In the genomic region with DNA sequence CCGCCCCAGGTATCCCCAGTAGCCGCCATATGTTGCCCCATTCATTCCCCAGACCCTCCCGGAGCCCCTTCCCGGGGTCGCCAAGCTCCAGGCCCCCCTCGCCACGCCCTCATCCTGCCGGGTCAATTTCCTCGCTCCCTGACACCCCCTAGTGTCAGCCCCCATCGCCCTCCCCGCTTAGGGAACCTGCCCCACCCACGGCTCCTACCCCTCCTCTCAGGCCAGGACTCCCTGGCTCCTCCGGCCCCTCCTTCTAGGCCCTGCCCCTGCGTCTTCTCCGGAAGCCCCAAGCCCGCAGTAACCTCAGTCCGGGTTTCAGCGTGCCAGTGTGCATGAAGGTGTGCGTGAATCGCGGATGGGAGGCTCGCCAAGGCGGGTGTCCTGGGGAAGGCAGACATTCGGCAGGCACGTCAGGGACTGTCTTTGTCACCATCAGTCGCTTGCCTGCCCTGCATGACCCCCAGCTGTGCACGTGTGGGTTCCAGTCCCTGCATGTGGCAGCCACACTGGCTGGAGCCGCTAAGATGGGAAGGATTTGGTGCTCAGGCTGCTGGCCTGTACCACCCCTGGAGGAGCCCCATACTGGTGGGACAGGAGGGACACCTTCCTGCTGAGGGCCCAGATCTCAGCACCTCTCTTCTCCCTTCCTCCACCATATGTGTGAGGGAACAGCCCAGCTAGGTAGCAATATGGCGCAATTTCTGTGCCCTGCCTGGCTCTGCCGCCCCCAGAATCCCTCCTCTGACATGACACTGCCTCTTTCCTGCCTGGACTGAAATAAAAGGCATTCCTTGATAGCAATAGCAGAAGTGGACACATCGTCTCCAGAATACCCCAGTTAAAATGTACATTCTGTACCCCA, we compare ENCODE assay signal across 1 cellular context.
TF ChIP-seq lines count a peak whose summit lies in the region.

No MANE protein-coding gene starts in this region.

TF ChIP-seq in HEK293, 187 proteins besides CTCF, POLR2A, EP300 and RAD21 (continued from another document and continues in another):
- TF ChIP-seq, protein P1, sequence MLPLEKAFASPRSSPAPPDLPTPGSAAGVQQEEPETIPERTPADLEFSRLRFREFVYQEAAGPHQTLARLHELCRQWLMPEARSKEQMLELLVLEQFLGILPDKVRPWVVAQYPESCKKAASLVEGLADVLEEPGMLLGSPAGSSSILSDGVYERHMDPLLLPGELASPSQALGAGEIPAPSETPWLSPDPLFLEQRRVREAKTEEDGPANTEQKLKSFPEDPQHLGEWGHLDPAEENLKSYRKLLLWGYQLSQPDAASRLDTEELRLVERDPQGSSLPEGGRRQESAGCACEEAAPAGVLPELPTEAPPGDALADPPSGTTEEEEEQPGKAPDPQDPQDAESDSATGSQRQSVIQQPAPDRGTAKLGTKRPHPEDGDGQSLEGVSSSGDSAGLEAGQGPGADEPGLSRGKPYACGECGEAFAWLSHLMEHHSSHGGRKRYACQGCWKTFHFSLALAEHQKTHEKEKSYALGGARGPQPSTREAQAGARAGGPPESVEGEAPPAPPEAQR (tag by site-specific recombination; IDR thresholded peaks at IDR 0.05): no peak
- TF ChIP-seq ZNF214 (tag by site-specific recombination; IDR thresholded peaks at IDR 0.05; ENCODE audit: borderline replicate concordance) (no peak), ZNF140 (tag by site-specific recombination; IDR thresholded peaks at IDR 0.05) (no peak), ZNF433 (tag by site-specific recombination; IDR thresholded peaks at IDR 0.05; ENCODE audit: low read depth) (no peak), ZNF548 (tag by site-specific recombination; IDR thresholded peaks at IDR 0.05) (no peak), KLF8 (tag by site-specific recombination; IDR thresholded peaks at IDR 0.05) (no peak), ZIC2 (tag by site-specific recombination; IDR thresholded peaks at IDR 0.05) (peak; percentile 84), RBAK (tag by site-specific recombination; IDR thresholded peaks at IDR 0.05) (no peak), ZFP3 (tag by site-specific recombination; IDR thresholded peaks at IDR 0.05; ENCODE audit: low read depth) (no peak), ZSCAN30 (tag by site-specific recombination; IDR thresholded peaks at IDR 0.05) (no peak), ZNF133 (tag by site-specific recombination; IDR thresholded peaks at IDR 0.05) (no peak), ZNF16 (tag by site-specific recombination; IDR thresholded peaks at IDR 0.05; ENCODE audit: low read depth) (no peak), ZNF623 (tag by site-specific recombination; IDR thresholded peaks at IDR 0.05) (no peak), ZNF585B (tag by site-specific recombination; IDR thresholded peaks at IDR 0.05) (no peak), EGR2 (tag by site-specific recombination; IDR thresholded peaks at IDR 0.05; ENCODE audit: low read depth) (no peak), SCRT2 (tag by site-specific recombination; IDR thresholded peaks at IDR 0.05) (no peak), ZNF155 (tag by site-specific recombination; IDR thresholded peaks at IDR 0.05) (no peak), MYNN (tag by site-specific recombination; IDR thresholded peaks at IDR 0.05; ENCODE audit: borderline replicate concordance) (no peak), ZNF239 (tag by site-specific recombination; IDR thresholded peaks at IDR 0.05) (no peak), ZNF184 (tag by site-specific recombination; IDR thresholded peaks at IDR 0.05) (no peak), ZBTB7A (tag by site-specific recombination; IDR thresholded peaks at IDR 0.05; ENCODE audit: low read depth) (no peak), SP7 (tag by site-specific recombination; IDR thresholded peaks at IDR 0.05) (0 out of 2 replicates have a peak, but pooled peaks have one; percentile 10)
- TF ChIP-seq, protein P2, sequence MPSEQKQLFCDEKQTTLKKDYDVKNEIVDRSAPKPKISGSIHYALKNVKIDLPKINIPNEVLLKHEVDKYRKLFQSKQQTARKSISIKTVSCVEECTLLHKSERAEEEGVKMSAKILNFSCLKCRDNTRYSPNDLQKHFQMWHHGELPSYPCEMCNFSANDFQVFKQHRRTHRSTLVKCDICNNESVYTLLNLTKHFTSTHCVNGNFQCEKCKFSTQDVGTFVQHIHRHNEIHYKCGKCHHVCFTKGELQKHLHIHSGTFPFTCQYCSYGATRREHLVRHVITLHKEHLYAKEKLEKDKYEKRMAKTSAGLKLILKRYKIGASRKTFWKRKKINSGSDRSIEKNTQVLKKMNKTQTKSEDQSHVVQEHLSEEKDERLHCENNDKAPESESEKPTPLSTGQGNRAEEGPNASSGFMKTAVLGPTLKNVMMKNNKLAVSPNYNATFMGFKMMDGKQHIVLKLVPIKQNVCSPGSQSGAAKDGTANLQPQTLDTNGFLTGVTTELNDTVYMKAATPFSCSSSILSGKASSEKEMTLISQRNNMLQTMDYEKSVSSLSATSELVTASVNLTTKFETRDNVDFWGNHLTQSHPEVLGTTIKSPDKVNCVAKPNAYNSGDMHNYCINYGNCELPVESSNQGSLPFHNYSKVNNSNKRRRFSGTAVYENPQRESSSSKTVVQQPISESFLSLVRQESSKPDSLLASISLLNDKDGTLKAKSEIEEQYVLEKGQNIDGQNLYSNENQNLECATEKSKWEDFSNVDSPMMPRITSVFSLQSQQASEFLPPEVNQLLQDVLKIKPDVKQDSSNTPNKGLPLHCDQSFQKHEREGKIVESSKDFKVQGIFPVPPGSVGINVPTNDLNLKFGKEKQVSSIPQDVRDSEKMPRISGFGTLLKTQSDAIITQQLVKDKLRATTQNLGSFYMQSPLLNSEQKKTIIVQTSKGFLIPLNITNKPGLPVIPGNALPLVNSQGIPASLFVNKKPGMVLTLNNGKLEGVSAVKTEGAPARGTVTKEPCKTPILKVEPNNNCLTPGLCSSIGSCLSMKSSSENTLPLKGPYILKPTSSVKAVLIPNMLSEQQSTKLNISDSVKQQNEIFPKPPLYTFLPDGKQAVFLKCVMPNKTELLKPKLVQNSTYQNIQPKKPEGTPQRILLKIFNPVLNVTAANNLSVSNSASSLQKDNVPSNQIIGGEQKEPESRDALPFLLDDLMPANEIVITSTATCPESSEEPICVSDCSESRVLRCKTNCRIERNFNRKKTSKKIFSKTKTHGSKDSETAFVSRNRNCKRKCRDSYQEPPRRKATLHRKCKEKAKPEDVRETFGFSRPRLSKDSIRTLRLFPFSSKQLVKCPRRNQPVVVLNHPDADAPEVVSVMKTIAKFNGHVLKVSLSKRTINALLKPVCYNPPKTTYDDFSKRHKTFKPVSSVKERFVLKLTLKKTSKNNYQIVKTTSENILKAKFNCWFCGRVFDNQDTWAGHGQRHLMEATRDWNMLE (tag by site-specific recombination; conservative IDR thresholded peaks at IDR 0.05; ENCODE audit: low read depth): no peak
- TF ChIP-seq, protein P3, sequence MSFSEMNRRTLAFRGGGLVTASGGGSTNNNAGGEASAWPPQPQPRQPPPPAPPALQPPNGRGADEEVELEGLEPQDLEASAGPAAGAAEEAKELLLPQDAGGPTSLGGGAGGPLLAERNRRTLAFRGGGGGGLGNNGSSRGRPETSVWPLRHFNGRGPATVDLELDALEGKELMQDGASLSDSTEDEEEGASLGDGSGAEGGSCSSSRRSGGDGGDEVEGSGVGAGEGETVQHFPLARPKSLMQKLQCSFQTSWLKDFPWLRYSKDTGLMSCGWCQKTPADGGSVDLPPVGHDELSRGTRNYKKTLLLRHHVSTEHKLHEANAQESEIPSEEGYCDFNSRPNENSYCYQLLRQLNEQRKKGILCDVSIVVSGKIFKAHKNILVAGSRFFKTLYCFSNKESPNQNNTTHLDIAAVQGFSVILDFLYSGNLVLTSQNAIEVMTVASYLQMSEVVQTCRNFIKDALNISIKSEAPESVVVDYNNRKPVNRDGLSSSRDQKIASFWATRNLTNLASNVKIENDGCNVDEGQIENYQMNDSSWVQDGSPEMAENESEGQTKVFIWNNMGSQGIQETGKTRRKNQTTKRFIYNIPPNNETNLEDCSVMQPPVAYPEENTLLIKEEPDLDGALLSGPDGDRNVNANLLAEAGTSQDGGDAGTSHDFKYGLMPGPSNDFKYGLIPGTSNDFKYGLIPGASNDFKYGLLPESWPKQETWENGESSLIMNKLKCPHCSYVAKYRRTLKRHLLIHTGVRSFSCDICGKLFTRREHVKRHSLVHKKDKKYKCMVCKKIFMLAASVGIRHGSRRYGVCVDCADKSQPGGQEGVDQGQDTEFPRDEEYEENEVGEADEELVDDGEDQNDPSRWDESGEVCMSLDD (tag by site-specific recombination; IDR thresholded peaks at IDR 0.05): no peak
- TF ChIP-seq, protein P4, sequence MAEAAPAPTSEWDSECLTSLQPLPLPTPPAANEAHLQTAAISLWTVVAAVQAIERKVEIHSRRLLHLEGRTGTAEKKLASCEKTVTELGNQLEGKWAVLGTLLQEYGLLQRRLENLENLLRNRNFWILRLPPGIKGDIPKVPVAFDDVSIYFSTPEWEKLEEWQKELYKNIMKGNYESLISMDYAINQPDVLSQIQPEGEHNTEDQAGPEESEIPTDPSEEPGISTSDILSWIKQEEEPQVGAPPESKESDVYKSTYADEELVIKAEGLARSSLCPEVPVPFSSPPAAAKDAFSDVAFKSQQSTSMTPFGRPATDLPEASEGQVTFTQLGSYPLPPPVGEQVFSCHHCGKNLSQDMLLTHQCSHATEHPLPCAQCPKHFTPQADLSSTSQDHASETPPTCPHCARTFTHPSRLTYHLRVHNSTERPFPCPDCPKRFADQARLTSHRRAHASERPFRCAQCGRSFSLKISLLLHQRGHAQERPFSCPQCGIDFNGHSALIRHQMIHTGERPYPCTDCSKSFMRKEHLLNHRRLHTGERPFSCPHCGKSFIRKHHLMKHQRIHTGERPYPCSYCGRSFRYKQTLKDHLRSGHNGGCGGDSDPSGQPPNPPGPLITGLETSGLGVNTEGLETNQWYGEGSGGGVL (tag by site-specific recombination; IDR thresholded peaks at IDR 0.05): peak; percentile 34; the same call in 1 of the 2 replicates
- TF ChIP-seq, protein P5, sequence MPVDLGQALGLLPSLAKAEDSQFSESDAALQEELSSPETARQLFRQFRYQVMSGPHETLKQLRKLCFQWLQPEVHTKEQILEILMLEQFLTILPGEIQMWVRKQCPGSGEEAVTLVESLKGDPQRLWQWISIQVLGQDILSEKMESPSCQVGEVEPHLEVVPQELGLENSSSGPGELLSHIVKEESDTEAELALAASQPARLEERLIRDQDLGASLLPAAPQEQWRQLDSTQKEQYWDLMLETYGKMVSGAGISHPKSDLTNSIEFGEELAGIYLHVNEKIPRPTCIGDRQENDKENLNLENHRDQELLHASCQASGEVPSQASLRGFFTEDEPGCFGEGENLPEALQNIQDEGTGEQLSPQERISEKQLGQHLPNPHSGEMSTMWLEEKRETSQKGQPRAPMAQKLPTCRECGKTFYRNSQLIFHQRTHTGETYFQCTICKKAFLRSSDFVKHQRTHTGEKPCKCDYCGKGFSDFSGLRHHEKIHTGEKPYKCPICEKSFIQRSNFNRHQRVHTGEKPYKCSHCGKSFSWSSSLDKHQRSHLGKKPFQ (tag by site-specific recombination; IDR thresholded peaks at IDR 0.05): no peak
- TF ChIP-seq, protein P6, sequence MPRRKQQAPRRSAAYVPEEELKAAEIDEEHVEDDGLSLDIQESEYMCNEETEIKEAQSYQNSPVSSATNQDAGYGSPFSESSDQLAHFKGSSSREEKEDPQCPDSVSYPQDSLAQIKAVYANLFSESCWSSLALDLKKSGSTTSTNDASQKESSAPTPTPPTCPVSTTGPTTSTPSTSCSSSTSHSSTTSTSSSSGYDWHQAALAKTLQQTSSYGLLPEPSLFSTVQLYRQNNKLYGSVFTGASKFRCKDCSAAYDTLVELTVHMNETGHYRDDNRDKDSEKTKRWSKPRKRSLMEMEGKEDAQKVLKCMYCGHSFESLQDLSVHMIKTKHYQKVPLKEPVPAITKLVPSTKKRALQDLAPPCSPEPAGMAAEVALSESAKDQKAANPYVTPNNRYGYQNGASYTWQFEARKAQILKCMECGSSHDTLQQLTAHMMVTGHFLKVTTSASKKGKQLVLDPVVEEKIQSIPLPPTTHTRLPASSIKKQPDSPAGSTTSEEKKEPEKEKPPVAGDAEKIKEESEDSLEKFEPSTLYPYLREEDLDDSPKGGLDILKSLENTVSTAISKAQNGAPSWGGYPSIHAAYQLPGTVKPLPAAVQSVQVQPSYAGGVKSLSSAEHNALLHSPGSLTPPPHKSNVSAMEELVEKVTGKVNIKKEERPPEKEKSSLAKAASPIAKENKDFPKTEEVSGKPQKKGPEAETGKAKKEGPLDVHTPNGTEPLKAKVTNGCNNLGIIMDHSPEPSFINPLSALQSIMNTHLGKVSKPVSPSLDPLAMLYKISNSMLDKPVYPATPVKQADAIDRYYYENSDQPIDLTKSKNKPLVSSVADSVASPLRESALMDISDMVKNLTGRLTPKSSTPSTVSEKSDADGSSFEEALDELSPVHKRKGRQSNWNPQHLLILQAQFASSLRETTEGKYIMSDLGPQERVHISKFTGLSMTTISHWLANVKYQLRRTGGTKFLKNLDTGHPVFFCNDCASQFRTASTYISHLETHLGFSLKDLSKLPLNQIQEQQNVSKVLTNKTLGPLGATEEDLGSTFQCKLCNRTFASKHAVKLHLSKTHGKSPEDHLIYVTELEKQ (tag by site-specific recombination; IDR thresholded peaks at IDR 0.05; ENCODE audit: borderline replicate concordance): no peak
- TF ChIP-seq, protein P7, sequence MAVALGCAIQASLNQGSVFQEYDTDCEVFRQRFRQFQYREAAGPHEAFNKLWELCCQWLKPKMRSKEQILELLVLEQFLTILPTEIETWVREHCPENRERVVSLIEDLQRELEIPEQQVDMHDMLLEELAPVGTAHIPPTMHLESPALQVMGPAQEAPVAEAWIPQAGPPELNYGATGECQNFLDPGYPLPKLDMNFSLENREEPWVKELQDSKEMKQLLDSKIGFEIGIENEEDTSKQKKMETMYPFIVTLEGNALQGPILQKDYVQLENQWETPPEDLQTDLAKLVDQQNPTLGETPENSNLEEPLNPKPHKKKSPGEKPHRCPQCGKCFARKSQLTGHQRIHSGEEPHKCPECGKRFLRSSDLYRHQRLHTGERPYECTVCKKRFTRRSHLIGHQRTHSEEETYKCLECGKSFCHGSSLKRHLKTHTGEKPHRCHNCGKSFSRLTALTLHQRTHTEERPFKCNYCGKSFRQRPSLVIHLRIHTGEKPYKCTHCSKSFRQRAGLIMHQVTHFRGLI (tag by site-specific recombination; IDR thresholded peaks at IDR 0.05): no peak
- TF ChIP-seq, protein P8, sequence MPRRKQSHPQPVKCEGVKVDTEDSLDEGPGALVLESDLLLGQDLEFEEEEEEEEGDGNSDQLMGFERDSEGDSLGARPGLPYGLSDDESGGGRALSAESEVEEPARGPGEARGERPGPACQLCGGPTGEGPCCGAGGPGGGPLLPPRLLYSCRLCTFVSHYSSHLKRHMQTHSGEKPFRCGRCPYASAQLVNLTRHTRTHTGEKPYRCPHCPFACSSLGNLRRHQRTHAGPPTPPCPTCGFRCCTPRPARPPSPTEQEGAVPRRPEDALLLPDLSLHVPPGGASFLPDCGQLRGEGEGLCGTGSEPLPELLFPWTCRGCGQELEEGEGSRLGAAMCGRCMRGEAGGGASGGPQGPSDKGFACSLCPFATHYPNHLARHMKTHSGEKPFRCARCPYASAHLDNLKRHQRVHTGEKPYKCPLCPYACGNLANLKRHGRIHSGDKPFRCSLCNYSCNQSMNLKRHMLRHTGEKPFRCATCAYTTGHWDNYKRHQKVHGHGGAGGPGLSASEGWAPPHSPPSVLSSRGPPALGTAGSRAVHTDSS (tag by site-specific recombination; IDR thresholded peaks at IDR 0.05): no peak
- TF ChIP-seq, protein P9, sequence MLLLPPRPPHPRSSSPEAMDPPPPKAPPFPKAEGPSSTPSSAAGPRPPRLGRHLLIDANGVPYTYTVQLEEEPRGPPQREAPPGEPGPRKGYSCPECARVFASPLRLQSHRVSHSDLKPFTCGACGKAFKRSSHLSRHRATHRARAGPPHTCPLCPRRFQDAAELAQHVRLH (tag by site-specific recombination; IDR thresholded peaks at IDR 0.05): no peak
